ENCODE assay signal across 6 cellular contexts in the genomic region with DNA sequence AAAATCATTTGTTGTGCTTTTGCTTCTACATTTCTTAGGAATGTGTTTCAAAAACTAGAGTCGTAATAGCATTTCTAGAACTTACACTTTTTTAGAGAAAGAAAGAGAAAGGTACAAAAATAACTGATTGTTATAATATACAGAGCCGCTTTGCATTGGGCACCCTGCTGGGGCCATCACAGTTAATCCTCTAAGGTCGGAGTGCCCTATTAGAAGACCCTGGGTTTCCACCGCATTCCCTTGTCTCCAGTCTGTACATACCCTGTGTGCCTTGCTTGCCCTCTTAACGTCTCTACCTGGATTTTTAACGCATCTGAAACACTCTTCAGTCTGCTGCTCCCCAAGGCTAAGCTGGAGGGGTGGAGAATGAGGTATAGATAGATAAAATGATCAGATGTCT. TPM values are rescaled to one million over a fixed set of nuclear protein-coding genes. Genes with fewer than 3 reads are reported as not detected.
DNase-seq lines count a peak whose midpoint lies in the region; TF ChIP-seq lines count a peak whose summit lies in the region.

No MANE protein-coding gene starts in this region.

- no peak overlapping the region for H3K27ac Mint-ChIP-seq in activated naive CD8-positive, alpha-beta T cell
- H3K27ac Mint-ChIP-seq in activated naive CD8-positive, alpha-beta T cell treated with anti-CD3 and anti-CD28 coated beads for 36 hours: no peak overlapping the region
- H3K27ac Mint-ChIP-seq in glutamatergic neuron (ENCODE audit: unreplicated experiment): no peak overlapping the region

- peaks cover 0 to under 1% (median 0%) of the 10 kb centered on the region in 4 donors for H3K36me3 ChIP-seq in transverse colon

- no peak for TF ChIP-seq EP300 in transverse colon (IDR thresholded peaks at IDR 0.05; ENCODE audit: low read depth)

- H3K36me3 Mint-ChIP-seq in activated naive CD8-positive, alpha-beta T cell: peaks cover 11% of the 10 kb centered on the region
- H3K36me3 Mint-ChIP-seq in activated naive CD8-positive, alpha-beta T cell treated with anti-CD3 and anti-CD28 coated beads for 36 hours: peaks cover 19% of the 10 kb centered on the region
- no peaks in the 10 kb centered on the region for H3K36me3 Mint-ChIP-seq in glutamatergic neuron (ENCODE audit: unreplicated experiment)

- peak overlapping the region in 3 of 4 donors; percentile 49 to 59 (median 53) for H3K4me3 ChIP-seq in transverse colon

- no peak for TF ChIP-seq POLR2A in transverse colon (IDR thresholded peaks at IDR 0.05)

- TF ChIP-seq CTCF in glutamatergic neuron (IDR thresholded peaks at IDR 0.05; ENCODE audit: partially characterized antibody, unreplicated experiment) (no peak), transverse colon (IDR thresholded peaks at IDR 0.05) (no peak)

- peaks cover 12% of the 10 kb centered on the region for H3K4me1 Mint-ChIP-seq in activated naive CD8-positive, alpha-beta T cell (ENCODE audit: low read depth)
- H3K4me1 Mint-ChIP-seq in activated naive CD8-positive, alpha-beta T cell treated with anti-CD3 and anti-CD28 coated beads for 36 hours: peaks cover 2% of the 10 kb centered on the region
- H3K4me1 Mint-ChIP-seq in glutamatergic neuron (ENCODE audit: low read depth, unreplicated experiment): peaks cover 3% of the 10 kb centered on the region

- in situ Hi-C loops in transverse colon (cut with MboI; ENCODE audit: low pct_ligation_motif_present in 1 of 4, low pct_unique_long_range_greater_than_20kb in 1 of 4, low sequenced_read_pairs in 3 of 4): no loop called here

- H3K4me1 ChIP-seq in transverse colon: peaks cover 0 to 2% (median 0%) of the 10 kb centered on the region in 4 donors

- no peaks in the 10 kb centered on the region for H3K9me3 Mint-ChIP-seq in activated naive CD8-positive, alpha-beta T cell (ENCODE audit: low read depth)
- no peaks in the 10 kb centered on the region for H3K9me3 Mint-ChIP-seq in activated naive CD8-positive, alpha-beta T cell treated with anti-CD3 and anti-CD28 coated beads for 36 hours
- H3K9me3 Mint-ChIP-seq in glutamatergic neuron (ENCODE audit: unreplicated experiment): peaks cover 3% of the 10 kb centered on the region

- WGBS in transverse colon (ENCODE audit: low coverage in 1 of 2), 2 donors: 54 to 60% methylated on average over 5 to 6 of the region's 6 CpGs

- intact Hi-C loops in transverse colon (cut with DNase I; ENCODE audit: low total_unique reads): no loop called here

- H3K27me3 ChIP-seq in transverse colon: no peaks in the 10 kb centered on the region

- no peak for DNase-seq in activated naive CD8-positive, alpha-beta T cell treated with anti-CD3 and anti-CD28 coated beads for 36 hours
- DNase-seq in glutamatergic neuron: no peak
- no peak for DNase-seq in transverse colon
- no peak for DNase-seq in activated gamma-delta T cell treated with Interleukin-2 at 50 U/mL for 16 hours
- DNase-seq in DMS153 treated with DMSO at 0.1 percent for 48 hours (lab: John Stamatoyannopoulos, UW; ENCODE audit: unreplicated experiment): no peak

- H3K27ac ChIP-seq in transverse colon: peak overlapping the region in 3 of 4 donors; percentile 84 to 89 (median 86)

- no peaks in the 10 kb centered on the region for H3K9me3 ChIP-seq in transverse colon

- no peaks in the 10 kb centered on the region for H3K27me3 Mint-ChIP-seq in activated naive CD8-positive, alpha-beta T cell
- no peaks in the 10 kb centered on the region for H3K27me3 Mint-ChIP-seq in activated naive CD8-positive, alpha-beta T cell treated with anti-CD3 and anti-CD28 coated beads for 36 hours
- H3K27me3 Mint-ChIP-seq in glutamatergic neuron (ENCODE audit: unreplicated experiment): peaks cover 8% of the 10 kb centered on the region

- peak overlapping the region; percentile 79 for H3K4me3 Mint-ChIP-seq in activated naive CD8-positive, alpha-beta T cell
- H3K4me3 Mint-ChIP-seq in activated naive CD8-positive, alpha-beta T cell treated with anti-CD3 and anti-CD28 coated beads for 36 hours: no peak overlapping the region
- peak overlapping the region; percentile 77 for H3K4me3 Mint-ChIP-seq in glutamatergic neuron (ENCODE audit: unreplicated experiment)

RNA-seq across cellular contexts. Expression of a gene that starts 1.3 kb away (rescaled TPM):
- under 1 TPM; 0.31 to 0.78 TPM for total RNA-seq in activated naive CD8-positive, alpha-beta T cell treated with anti-CD3 and anti-CD28 coated beads for 36 hours
- total RNA-seq in glutamatergic neuron (ENCODE audit: unreplicated experiment) (1.6 TPM), transverse colon (10 to 100 TPM; 14.7 to 48.7 (median 30.7) TPM)

RNA-seq across cellular contexts. Expression of a gene that starts 46.6 kb away (rescaled TPM):
- total RNA-seq in activated naive CD8-positive, alpha-beta T cell treated with anti-CD3 and anti-CD28 coated beads for 36 hours: 10 to 100 TPM; 27.7 to 28.8 TPM
- 37.5 TPM for total RNA-seq in glutamatergic neuron (ENCODE audit: unreplicated experiment)
- total RNA-seq in transverse colon: 10 to 100 TPM in 2 of 4 donors, 1 to 10 TPM in 2; 2.6 to 19.1 (median 9.8) TPM

RNA-seq across cellular contexts. Expression of a gene that starts 46.9 kb away (rescaled TPM):
- 100 to 1,000 TPM; 114 to 123 TPM for total RNA-seq in activated naive CD8-positive, alpha-beta T cell treated with anti-CD3 and anti-CD28 coated beads for 36 hours
- total RNA-seq in glutamatergic neuron (ENCODE audit: unreplicated experiment) (17.6 TPM), transverse colon (100 to 1,000 TPM in 1 of 4 donors, 10 to 100 TPM in 3; 16.1 to 103 (median 20.0) TPM)

RNA-seq across cellular contexts. Expression of a gene that starts 46.9 kb away (rescaled TPM):
- total RNA-seq in activated naive CD8-positive, alpha-beta T cell treated with anti-CD3 and anti-CD28 coated beads for 36 hours: 10 to 100 TPM; 94.1 to 99.3 TPM
- total RNA-seq in glutamatergic neuron (ENCODE audit: unreplicated experiment) (79.0 TPM), transverse colon (10 to 100 TPM; 32.1 to 79.4 (median 45.5) TPM)
